In genomic region chr2:236939751-236940229, GRCh38 we compare ENCODE assay signal across 16 cellular contexts.
DNase-seq lines count a peak whose midpoint lies in the region; TF ChIP-seq lines count a peak whose summit lies in the region.
"Had no signal": no experiment of that assay in that cellular context is flagged by ENCODE, and none has a peak within 500 bp of the region (broad histone marks: within the 10 kb centered on the region; RNA-seq: fewer than 3 reads in every experiment).

No MANE protein-coding gene starts in this region.

- H3K4me3 ChIP-seq in colonic mucosa: no peak overlapping the region
- H3K4me3 ChIP-seq: cardiac muscle cell, mucosa of descending colon, psoas muscle had no signal

- no peak overlapping the region for H3K27ac ChIP-seq in colonic mucosa
- H3K27ac ChIP-seq: cardiac muscle cell, psoas muscle had no signal

- H3K4me3 Mint-ChIP-seq in nephron: no peak overlapping the region
- H3K4me3 Mint-ChIP-seq: activated T-helper 1 cell treated with anti-CD3 and anti-CD28 coated beads, Interleukin-12 subunit alpha, Interleukin-12 subunit beta, Interleukin-2, Interleukin-4 antibody, amounts not matched to agents 30 ng/mL and 10 ng/mL and 1 ng/mL, durations not matched to agents 14 hours and 24 hours and 36 hours; CD14-positive monocyte had no signal

- no peak overlapping the region for H3K9ac ChIP-seq in colonic mucosa (ENCODE audit: low read depth in 2 of 2, low read length in 2 of 2)
- H3K9ac ChIP-seq: SK-N-SH had no signal

- peaks cover 38% of the 10 kb centered on the region for H3K27me3 Mint-ChIP-seq in nephron (ENCODE audit: low read depth)

- H3K4me1 Mint-ChIP-seq in nephron: peaks cover 24% of the 10 kb centered on the region

- no peak for TF ChIP-seq CTCF in colonic mucosa (IDR thresholded peaks at IDR 0.05)
- TF ChIP-seq CTCF in nephron (IDR thresholded peaks at IDR 0.05; ENCODE audit: unreplicated experiment in 3 of 3): no peak

- peak; percentile 76 for DNase-seq in DMS153 treated with DMSO at 0.1 percent for 48 hours (lab: John Stamatoyannopoulos, UW; ENCODE audit: unreplicated experiment)
- DNase-seq in NCI-H446 treated with DMSO at 0.1 percent for 48 hours (lab: John Stamatoyannopoulos, UW): peak; percentile 44
- DNase-seq in colonic mucosa: peak; percentile 12
- no peak for DNase-seq in HPDE6-E6E7 (ENCODE audit: extremely low spot score)
- DNase-seq in anterior cingulate cortex (lab: John Stamatoyannopoulos, UW): no peak
- no peak for DNase-seq in UCSD-AML1 (lab: John Stamatoyannopoulos, UW; ENCODE audit: unreplicated experiment)
- no peak for DNase-seq in activated effector memory CD4-positive, alpha-beta T cell treated with Interleukin-2 at 50 U/mL for 16 hours
- DNase-seq: activated CD4-positive, CD25-positive, alpha-beta regulatory T cell treated with anti-CD3 and anti-CD28 coated beads, Interleukin-2, amount 50 U/mL, for 72 hours; Karpas-422; mucosa of descending colon; psoas muscle; SK-N-SH had no signal

- H3K9me3 ChIP-seq in colonic mucosa: no peaks in the 10 kb centered on the region
- H3K9me3 ChIP-seq: mucosa of descending colon, psoas muscle, SK-N-SH had no signal

- no peaks in the 10 kb centered on the region for H3K27me3 ChIP-seq in colonic mucosa
- H3K27me3 ChIP-seq: cardiac muscle cell had no signal

- intact Hi-C loops in colonic mucosa (cut with DNase I): no loop called here

- no peaks in the 10 kb centered on the region for H3K9me3 Mint-ChIP-seq in nephron
- H3K9me3 Mint-ChIP-seq: activated T-helper 1 cell treated with anti-CD3 and anti-CD28 coated beads, Interleukin-12 subunit alpha, Interleukin-12 subunit beta, Interleukin-2, Interleukin-4 antibody, amounts not matched to agents 30 ng/mL and 10 ng/mL and 1 ng/mL, durations not matched to agents 14 hours and 24 hours and 36 hours had no signal

- no peaks in the 10 kb centered on the region for H3K4me1 ChIP-seq in colonic mucosa
- H3K4me1 ChIP-seq: psoas muscle had no signal

- H3K36me3 Mint-ChIP-seq in nephron (ENCODE audit: low read depth): no peaks in the 10 kb centered on the region
- H3K36me3 Mint-ChIP-seq: CD14-positive monocyte had no signal

- peak overlapping the region in 2 of 3 experiments; percentile 44 to 47 for H3K27ac Mint-ChIP-seq in nephron
- H3K27ac Mint-ChIP-seq: activated T-helper 1 cell treated with anti-CD3 and anti-CD28 coated beads, Interleukin-12 subunit alpha, Interleukin-12 subunit beta, Interleukin-2, Interleukin-4 antibody, amounts not matched to agents 30 ng/mL and 10 ng/mL and 1 ng/mL, durations not matched to agents 14 hours and 24 hours and 36 hours; CD14-positive monocyte had no signal

- no peaks in the 10 kb centered on the region for H3K36me3 ChIP-seq in colonic mucosa
- H3K36me3 ChIP-seq: cardiac muscle cell had no signal

Comparison
In these comparisons a context has a peak if more than half of its experiments do, and no peak if none do; other contexts are left out.
1. DNase-seq: peak in DMS153 treated with DMSO at 0.1 percent for 48 hours (single experiment), NCI-H446 treated with DMSO at 0.1 percent for 48 hours (single experiment) and colonic mucosa (single experiment); none in HPDE6-E6E7 (single experiment), anterior cingulate cortex (0 of 58), UCSD-AML1 (single experiment) and activated effector memory CD4-positive, alpha-beta T cell treated with Interleukin-2 at 50 U/mL for 16 hours (single experiment).